In the genomic region with DNA sequence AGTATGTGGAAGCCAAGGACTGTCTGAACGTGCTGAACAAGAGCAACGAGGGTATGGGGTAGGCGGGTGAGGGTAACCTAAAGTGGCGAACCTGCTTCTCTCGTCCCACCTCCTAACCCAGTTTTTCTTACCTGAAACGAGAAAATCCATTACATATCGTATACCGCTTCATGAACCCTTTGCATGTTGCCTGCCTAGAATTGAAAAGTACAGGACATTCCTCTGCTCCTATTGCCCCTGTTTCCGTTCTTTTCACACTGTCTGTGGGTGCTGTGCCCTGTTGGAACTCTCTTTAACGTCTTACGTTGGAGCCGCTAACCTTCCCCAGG, we compare ENCODE assay signal across 1 cellular context.
TF ChIP-seq lines count a peak whose summit lies in the region.

No MANE protein-coding gene starts in this region.

TF ChIP-seq in H1, 55 proteins besides CTCF, POLR2A, EP300 and RAD21:
- TF ChIP-seq CTBP2 (IDR thresholded peaks at IDR 0.05; ENCODE audit: borderline replicate concordance, insufficient read depth, insufficient read length, low read length) (no peak), KDM5A (IDR thresholded peaks at IDR 0.05; ENCODE audit: low read length) (0 out of 2 replicates have a peak, but pooled peaks have one; percentile 12), KDM4A (IDR thresholded peaks at IDR 0.05; ENCODE audit: low read depth, low read length, severe bottlenecking) (peak; percentile 4), SAP30 (IDR thresholded peaks at IDR 0.05; ENCODE audit: insufficient read depth, insufficient replicate concordance, low read length) (peak; percentile 70)
- TF ChIP-seq, protein P1, sequence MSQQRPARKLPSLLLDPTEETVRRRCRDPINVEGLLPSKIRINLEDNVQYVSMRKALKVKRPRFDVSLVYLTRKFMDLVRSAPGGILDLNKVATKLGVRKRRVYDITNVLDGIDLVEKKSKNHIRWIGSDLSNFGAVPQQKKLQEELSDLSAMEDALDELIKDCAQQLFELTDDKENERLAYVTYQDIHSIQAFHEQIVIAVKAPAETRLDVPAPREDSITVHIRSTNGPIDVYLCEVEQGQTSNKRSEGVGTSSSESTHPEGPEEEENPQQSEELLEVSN (IDR thresholded peaks at IDR 0.05), result no peak
TF ChIP-seq in H1: peak in this region for 3.
